Comparison of ENCODE assay signal across 24 cellular contexts in the genomic region with DNA sequence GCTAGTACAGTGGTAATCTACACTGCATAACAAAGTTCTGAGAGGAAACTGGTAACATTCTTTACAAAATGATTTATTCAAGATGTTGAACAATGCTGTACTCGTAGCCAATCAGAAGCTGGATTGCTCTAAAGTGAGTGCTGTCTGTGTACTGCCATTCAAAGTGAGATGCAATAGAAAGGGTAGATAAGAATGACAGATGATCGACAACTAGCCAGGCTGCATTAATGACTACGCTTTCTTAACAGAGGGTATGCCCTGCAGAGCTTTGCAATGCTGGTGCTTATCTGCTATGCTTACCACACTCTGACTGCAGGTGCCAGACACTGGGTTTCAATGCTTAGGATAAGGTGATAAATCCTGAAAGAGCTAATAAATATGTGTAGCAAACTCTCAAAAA. TPM values are rescaled to one million over a fixed set of nuclear protein-coding genes. Genes with fewer than 3 reads are reported as not detected.
DNase-seq lines count a peak whose midpoint lies in the region; ATAC-seq and TF ChIP-seq lines count a peak whose summit lies in the region.
"Had no signal": no experiment of that assay in that cellular context is flagged by ENCODE, and none has a peak within 500 bp of the region (broad histone marks: within the 10 kb centered on the region; RNA-seq: fewer than 3 reads in every experiment).

No MANE protein-coding gene starts in this region.

- TF ChIP-seq CTCF in HL-60 (IDR thresholded peaks at IDR 0.05; ENCODE audit: insufficient read depth, low read length) = no peak
- no peak for TF ChIP-seq CTCF in activated B cell treated with CpG ODN at 0.5 μM for 24 hours (IDR thresholded peaks at IDR 0.05)

- H3K36me3 Mint-ChIP-seq in activated CD4-positive, alpha-beta T cell treated with anti-CD3 and anti-CD28 coated beads for 36 hours (ENCODE audit: low read depth) = peaks cover 21% of the 10 kb centered on the region
- peaks cover 48% of the 10 kb centered on the region for H3K36me3 Mint-ChIP-seq in activated B cell treated with CpG ODN at 0.5 μM for 24 hours (ENCODE audit: low read depth)
- peaks cover 0 to 19% (median 0%) of the 10 kb centered on the region in 3 donors for H3K36me3 Mint-ChIP-seq in naive thymus-derived CD8-positive, alpha-beta T cell

- no peak for DNase-seq in activated CD4-positive, alpha-beta T cell treated with anti-CD3 and anti-CD28 coated beads for 36 hours
- DNase-seq in activated CD4-positive, alpha-beta T cell treated with anti-CD3 and anti-CD28 coated beads for 4 hours = no peak
- DNase-seq in HL-60 (ENCODE audit: low read depth in 1 of 2, low spot score in 1 of 2) = no peak
- DNase-seq in activated B cell treated with CpG ODN at 0.5 μM for 24 hours = no peak
- no peak for DNase-seq in naive thymus-derived CD8-positive, alpha-beta T cell
- DNase-seq in D341Med (ENCODE audit: low spot score) = no peak
- DNase-seq in T1000 (lab: John Stamatoyannopoulos, UW) = no peak
- DNase-seq: activated CD4-positive, CD25-positive, alpha-beta regulatory T cell treated with anti-CD3 and anti-CD28 coated beads, Interleukin-2, amount 50 U/mL, for 72 hours; activated naive CD4-positive, alpha-beta T cell treated with Interleukin-2 at 50 U/mL for 16 hours; activated T-cell treated with anti-CD3 and anti-CD28 coated beads, Interleukin-2, amount 50 U/mL, for 48 hours; central memory CD4-positive, alpha-beta T cell; dermis blood vessel endothelial cell; glutamatergic neuron; IMR-90; NCI-H1105 treated with DMSO at 0.1 percent for 48 hours; NCI-H2081; PC-3; SHP77; small intestine; stimulated activated CD4-positive, alpha-beta T cell treated with anti-CD3 and anti-CD28 coated beads, Interleukin-1b, Interleukin-23, amount 100 ng/mL, for 48 hours; upper lobe of right lung had no signal

- H3K9me3 Mint-ChIP-seq in activated CD4-positive, alpha-beta T cell treated with anti-CD3 and anti-CD28 coated beads for 36 hours (ENCODE audit: low read depth) = peaks cover 2% of the 10 kb centered on the region
- H3K9me3 Mint-ChIP-seq in activated B cell treated with CpG ODN at 0.5 μM for 24 hours = no peaks in the 10 kb centered on the region
- H3K9me3 Mint-ChIP-seq in naive thymus-derived CD8-positive, alpha-beta T cell = no peaks in the 10 kb centered on the region

- POLR2A ChIA-PET in activated CD4-positive, alpha-beta T cell treated with anti-CD3 and anti-CD28 coated beads for 36 hours (lab: Charles Lee) = interaction anchor here (0.8 to 1.2 kb wide), 2 partner anchors 10 to 58 kb away, joined by 4 read pairs; no protein-coding TSS in a partner anchor
- POLR2A ChIA-PET in activated B cell treated with CpG ODN at 0.5 μM for 24 hours (lab: Charles Lee) = interaction anchor here (0.6 to 3.3 kb wide), 8 partner anchors 10 to 121 kb away, joined by 3 to 45 read pairs (median 4); partner anchors contain the start of gene TMEM94
- POLR2A ChIA-PET in naive thymus-derived CD8-positive, alpha-beta T cell (lab: Charles Lee) = interaction anchor here (0.5 to 4.1 kb wide), 8 partner anchors 10 to 344 kb away, joined by 3 to 24 read pairs (median 4); partner anchors contain the start of gene MIF4GD

- H3K4me1 Mint-ChIP-seq in activated CD4-positive, alpha-beta T cell treated with anti-CD3 and anti-CD28 coated beads for 36 hours = peaks cover 74% of the 10 kb centered on the region
- H3K4me1 Mint-ChIP-seq in activated B cell treated with CpG ODN at 0.5 μM for 24 hours = peaks cover 88% of the 10 kb centered on the region
- peaks cover 29 to 84% (median 72%) of the 10 kb centered on the region in 4 donors for H3K4me1 Mint-ChIP-seq in naive thymus-derived CD8-positive, alpha-beta T cell

- no peak for ATAC-seq in activated CD4-positive, alpha-beta T cell treated with anti-CD3 and anti-CD28 coated beads for 36 hours
- ATAC-seq in activated B cell treated with CpG ODN at 0.5 μM for 24 hours (ENCODE audit: low read depth) (no peak), GM19467 (IDR thresholded peaks at IDR 0.05; ENCODE audit: unreplicated experiment) (no peak)
- no peak for ATAC-seq in naive thymus-derived CD8-positive, alpha-beta T cell
- ATAC-seq: PC-3, upper lobe of right lung had no signal

- intact Hi-C loops in activated CD4-positive, alpha-beta T cell treated with anti-CD3 and anti-CD28 coated beads for 36 hours (cut with DNase I, micrococcal nuclease) = loop anchor here in 1 of 2 experiments (5.0 kb wide), 1 partner anchor 37 kb away; no protein-coding TSS in a partner anchor
- intact Hi-C loops in activated B cell treated with CpG ODN at 0.5 μM for 24 hours (cut with micrococcal nuclease) = no loop called here

- H3K27ac Mint-ChIP-seq in activated CD4-positive, alpha-beta T cell treated with anti-CD3 and anti-CD28 coated beads for 36 hours = peak overlapping the region; percentile 65
- peak overlapping the region; percentile 39 for H3K27ac Mint-ChIP-seq in activated B cell treated with CpG ODN at 0.5 μM for 24 hours
- peak overlapping the region; percentile 25 to 95 (median 90) for H3K27ac Mint-ChIP-seq in naive thymus-derived CD8-positive, alpha-beta T cell

- CTCF ChIA-PET in activated CD4-positive, alpha-beta T cell treated with anti-CD3 and anti-CD28 coated beads for 36 hours (lab: Charles Lee) = interaction anchor here (0.6 to 2.9 kb wide), 9 partner anchors 8 to 230 kb away, joined by 3 to 24 read pairs (median 4); partner anchors contain the start of gene GRB2
- CTCF ChIA-PET in activated B cell treated with CpG ODN at 0.5 μM for 24 hours (lab: Charles Lee) = interaction anchor here (1.0 to 3.9 kb wide), 5 partner anchors 12 to 68 kb away, joined by 3 to 15 read pairs (median 3); no protein-coding TSS in a partner anchor

- H3K27me3 ChIP-seq in HL-60 (ENCODE audit: insufficient read depth, poor library complexity, severe bottlenecking) = no peaks in the 10 kb centered on the region
- H3K27me3 ChIP-seq: upper lobe of right lung had no signal

- no peak overlapping the region for H3K4me3 ChIP-seq in HL-60 (replicated peaks; ENCODE audit: insufficient read depth, low read length)
- H3K4me3 ChIP-seq: HAP-1, upper lobe of right lung had no signal

- peak overlapping the region; percentile 81; the same call in 1 of the 2 replicates for H3K27ac ChIP-seq in HL-60 (replicated peaks)
- H3K27ac ChIP-seq: 22Rv1, upper lobe of right lung had no signal

- H3K27me3 Mint-ChIP-seq in activated CD4-positive, alpha-beta T cell treated with anti-CD3 and anti-CD28 coated beads for 36 hours = no peaks in the 10 kb centered on the region
- H3K27me3 Mint-ChIP-seq in activated B cell treated with CpG ODN at 0.5 μM for 24 hours = no peaks in the 10 kb centered on the region
- no peaks in the 10 kb centered on the region for H3K27me3 Mint-ChIP-seq in naive thymus-derived CD8-positive, alpha-beta T cell

- no peak overlapping the region for H3K4me3 Mint-ChIP-seq in activated CD4-positive, alpha-beta T cell treated with anti-CD3 and anti-CD28 coated beads for 36 hours
- H3K4me3 Mint-ChIP-seq in activated B cell treated with CpG ODN at 0.5 μM for 24 hours = no peak overlapping the region
- peak overlapping the region in 4 of 10 donors; percentile 1 to 78 (median 10) for H3K4me3 Mint-ChIP-seq in naive thymus-derived CD8-positive, alpha-beta T cell

RNA-seq across cellular contexts. Expression of gene SLC25A19, which starts 46.1 kb away (rescaled TPM):
- total RNA-seq in activated CD4-positive, alpha-beta T cell treated with anti-CD3 and anti-CD28 coated beads for 36 hours = 10 to 100 TPM; 67.8 to 79.7 TPM
- 87.6 and 96.7 TPM in 2 replicates for total RNA-seq in activated B cell treated with CpG ODN at 0.5 μM for 24 hours
- 10 to 100 TPM; 20.5 to 22.5 TPM for total RNA-seq in naive thymus-derived CD8-positive, alpha-beta T cell
- polyA plus RNA-seq in naive thymus-derived CD8-positive, alpha-beta T cell = 10 to 100 TPM; 11.2 to 15.4 (median 13.3) TPM

Comparison
In these comparisons a context has a peak if more than half of its experiments do, and no peak if none do; other contexts are left out.
1. H3K27ac Mint-ChIP-seq: peak in every context shown above with its lines; median percentile 90 in naive thymus-derived CD8-positive, alpha-beta T cell; 65 in activated CD4-positive, alpha-beta T cell treated with anti-CD3 and anti-CD28 coated beads for 36 hours; 39 in activated B cell treated with CpG ODN at 0.5 μM for 24 hours.